ENCODE assay signal across 10 cellular contexts in genomic region chr1:85330206-85330605, GRCh38. TPM values are rescaled to one million over a fixed set of nuclear protein-coding genes. Genes with fewer than 3 reads are reported as not detected.
DNase-seq lines count a peak whose midpoint lies in the region; ATAC-seq, FAIRE-seq and TF ChIP-seq lines count a peak whose summit lies in the region.
"Had no signal": no experiment of that assay in that cellular context is flagged by ENCODE, and none has a peak within 500 bp of the region (broad histone marks: within the 10 kb centered on the region; RNA-seq: fewer than 3 reads in every experiment).

No MANE protein-coding gene starts in this region.

- H3K27me3 ChIP-seq in endodermal cell (ENCODE audit: control insufficient read depth, insufficient read depth, low read length, poor library complexity, severe bottlenecking) (no peaks in the 10 kb centered on the region), adrenal gland (no peaks in the 10 kb centered on the region)

- POLR2A ChIA-PET in A549 (lab: Yijun Ruan, JAX) (no interaction called here), T-cell (lab: Charles Lee) (no interaction called here)

- DNase-seq in A549 (ENCODE audit: low read depth in 1 of 2, low spot score in 1 of 2) (peak in 1 of 2 experiments; percentile 79), endodermal cell (no peak), HT-29 (ENCODE audit: low spot score) (no peak), adrenal gland (no peak), T-cell (no peak)
- DNase-seq: activated CD4-positive, alpha-beta memory T cell treated with anti-CD3 and anti-CD28 coated beads, Interleukin-2, amount 10 ng/mL, durations not matched to agents 7 days and 5 days had no signal

- no peak overlapping the region for H3K4me3 Mint-ChIP-seq in endodermal cell
- H3K4me3 Mint-ChIP-seq in T-cell, result no peak overlapping the region
- H3K4me3 Mint-ChIP-seq: activated CD4-positive, alpha-beta memory T cell treated with anti-CD3 and anti-CD28 coated beads, Interleukin-2, amount 10 ng/mL, durations not matched to agents 7 days and 5 days; dendritic cell treated with granulocyte-macrophage colony-stimulating factor and Interleukin-4, amounts not matched to agents 40 ng/mL and 50 ng/mL, for 4 days had no signal

- no peak overlapping the region for H3K9ac ChIP-seq in endodermal cell (ENCODE audit: extremely low read depth, low read length, poor library complexity, severe bottlenecking)

- ATAC-seq in A549 (peak in 1 of 2 experiments; percentile 55; a peak in 3 of 6 replicates), HG03159 (IDR thresholded peaks at IDR 0.05; ENCODE audit: unreplicated experiment) (no peak), T-cell (replicated peaks in 1 of 4) (no peak)

- 22% methylated on average over 3 of the region's 3 CpGs for WGBS in A549 (ENCODE audit: missing lambda C conversion rate)
- 67 to 77% methylated on average over 2 to 3 of the region's 3 CpGs for WGBS in endodermal cell (ENCODE audit: insufficient coverage in 1 of 2, insufficient read length in 1 of 2), 2 experiments
- no CpG with 5 or more reads among the region's 3 CpGs for WGBS in mesodermal cell (ENCODE audit: insufficient coverage in 2 of 2), 2 experiments
- WGBS in adrenal gland, 4 donors, result 68 to 79% (median 74%) methylated on average over 3 of the region's 3 CpGs

- peaks cover 2% of the 10 kb centered on the region for H3K9me3 Mint-ChIP-seq in endodermal cell
- H3K9me3 Mint-ChIP-seq in T-cell, result peaks cover 12 to 17% (median 12%) of the 10 kb centered on the region in 3 donors
- H3K9me3 Mint-ChIP-seq: activated CD4-positive, alpha-beta memory T cell treated with anti-CD3 and anti-CD28 coated beads, Interleukin-2, amount 10 ng/mL, durations not matched to agents 7 days and 5 days had no signal

- CTCF ChIA-PET in A549 (lab: Yijun Ruan, JAX), result interaction anchor here (2.6 to 3.3 kb wide), 2 partner anchors 13 to 22 kb away, joined by 18 to 21 read pairs; no protein-coding TSS in a partner anchor
- CTCF ChIA-PET in T-cell (lab: Charles Lee), result no interaction called here

- H3K27ac ChIP-seq in A549 (peak overlapping the region; percentile 69 to 84), endodermal cell (ENCODE audit: low read depth, low read length) (no peak overlapping the region), mesodermal cell (ENCODE audit: low read depth, low read length, severe bottlenecking) (peak overlapping the region; percentile 97), adrenal gland (peak overlapping the region in 2 of 5 donors; percentile 13 to 61)

- H3K4me3 ChIP-seq in A549, result no peak overlapping the region
- no peak overlapping the region for H3K4me3 ChIP-seq in endodermal cell (ENCODE audit: low read length)
- no peak overlapping the region for H3K4me3 ChIP-seq in mesodermal cell (ENCODE audit: extremely low read depth, insufficient read depth, low read length, poor library complexity, severe bottlenecking)
- H3K4me3 ChIP-seq in adrenal gland, result no peak overlapping the region

- H3K4me1 ChIP-seq in A549 (peaks cover 58% of the 10 kb centered on the region), endodermal cell (ENCODE audit: control insufficient read depth, insufficient read depth, low read length) (no peaks in the 10 kb centered on the region), mesodermal cell (ENCODE audit: control insufficient read depth, insufficient read depth, low read length, poor library complexity, severe bottlenecking) (peaks cover 51% of the 10 kb centered on the region), adrenal gland (replicated peaks in 1 of 2) (peaks cover 7 to 11% of the 10 kb centered on the region in 2 donors)

- no peaks in the 10 kb centered on the region for H3K27me3 Mint-ChIP-seq in endodermal cell (ENCODE audit: insufficient read depth)
- H3K27me3 Mint-ChIP-seq in T-cell, result peaks cover 0 to 7% of the 10 kb centered on the region in 2 donors

- no peaks in the 10 kb centered on the region for H3K9me3 ChIP-seq in A549
- H3K9me3 ChIP-seq in endodermal cell (ENCODE audit: control insufficient read depth, low read length), result no peaks in the 10 kb centered on the region
- H3K9me3 ChIP-seq in mesodermal cell (ENCODE audit: control insufficient read depth, low read length), result no peaks in the 10 kb centered on the region
- H3K9me3 ChIP-seq in adrenal gland (replicated peaks in 1 of 3), result no peaks in the 10 kb centered on the region

- H3K36me3 ChIP-seq in endodermal cell (ENCODE audit: control insufficient read depth, insufficient read depth, low read length) (no peaks in the 10 kb centered on the region), mesodermal cell (ENCODE audit: control insufficient read depth, insufficient read depth, low read length) (peaks cover 11% of the 10 kb centered on the region), adrenal gland (replicated peaks in 1 of 2) (no peaks in the 10 kb centered on the region)

- TF ChIP-seq EP300 in A549 (IDR thresholded peaks at IDR 0.05), result no peak
- peak; percentile 69; the same call in 1 of the 2 replicates for TF ChIP-seq EP300 in Ishikawa (IDR thresholded peaks at IDR 0.05; ENCODE audit: borderline replicate concordance)

- peaks cover 28% of the 10 kb centered on the region for H3K4me1 Mint-ChIP-seq in endodermal cell
- peaks cover 6 to 14% (median 12%) of the 10 kb centered on the region in 3 donors for H3K4me1 Mint-ChIP-seq in T-cell

- TF ChIP-seq CTCF in A549 (IDR thresholded peaks at IDR 0.05), result no peak
- no peak for TF ChIP-seq CTCF in endodermal cell (conservative IDR thresholded peaks at IDR 0.05)
- TF ChIP-seq CTCF in adrenal gland (IDR thresholded peaks at IDR 0.05), result no peak

- H3K27ac Mint-ChIP-seq in endodermal cell, result peak overlapping the region; percentile 18
- no peak overlapping the region for H3K27ac Mint-ChIP-seq in T-cell
- H3K27ac Mint-ChIP-seq: activated CD4-positive, alpha-beta memory T cell treated with anti-CD3 and anti-CD28 coated beads, Interleukin-2, amount 10 ng/mL, durations not matched to agents 7 days and 5 days; dendritic cell treated with granulocyte-macrophage colony-stimulating factor and Interleukin-4, amounts not matched to agents 40 ng/mL and 50 ng/mL, for 4 days had no signal

- intact Hi-C loops in adrenal gland (cut with DNase I), result no loop called here

- no peak for TF ChIP-seq POLR2A in A549 (IDR thresholded peaks at IDR 0.05; ENCODE audit: low read length)
- TF ChIP-seq POLR2A in adrenal gland (IDR thresholded peaks at IDR 0.05), result no peak

- TF ChIP-seq RAD21 in A549 (conservative IDR thresholded peaks at IDR 0.05 in 1 of 2, IDR thresholded peaks at IDR 0.05 in 1 of 2) (no peak), Ishikawa (IDR thresholded peaks at IDR 0.05; ENCODE audit: low read depth) (no peak)

- no peak for FAIRE-seq in A549 (lab: Jason Lieb, UNC)

- peak overlapping the region; percentile 56 for H3K4me2 ChIP-seq in A549

- H3K36me3 Mint-ChIP-seq in endodermal cell (ENCODE audit: low read depth), result no peaks in the 10 kb centered on the region
- H3K36me3 Mint-ChIP-seq in T-cell, result peaks cover 6% of the 10 kb centered on the region

TF ChIP-seq in A549, 52 proteins besides CTCF, POLR2A, EP300 and RAD21:
- no peak for TF ChIP-seq CEBPB (IDR thresholded peaks at IDR 0.05)
- TF ChIP-seq PBX3 (IDR thresholded peaks at IDR 0.05), result no peak
- TF ChIP-seq GATA3 (IDR thresholded peaks at IDR 0.05; ENCODE audit: borderline replicate concordance), result no peak

TF ChIP-seq in Ishikawa, 13 proteins besides CTCF, POLR2A, EP300 and RAD21:
- peak; percentile 41; the same call in 1 of the 2 replicates for TF ChIP-seq FOXM1 (IDR thresholded peaks at IDR 0.05; ENCODE audit: borderline replicate concordance, low read depth)
- TF ChIP-seq TCF12 (IDR thresholded peaks at IDR 0.05; ENCODE audit: low read depth), result peak; percentile 51
- TF ChIP-seq EGR1 (IDR thresholded peaks at IDR 0.05), result no peak
- peak; percentile 70 for TF ChIP-seq TEAD4 (IDR thresholded peaks at IDR 0.05)
- peak; percentile 21; the same call in 1 of the 2 replicates for TF ChIP-seq NFIC (IDR thresholded peaks at IDR 0.05)

RNA-seq across cellular contexts. Expression of gene BCL10, which starts 53.8 kb away (rescaled TPM):
- polyA plus RNA-seq in A549 (2011; rRNA removed), result 12.7 and 15.5 TPM in 2 replicates
- polyA plus RNA-seq in A549 (2012; cell fraction: cytosol; rRNA removed), result 3.6 and 4.3 TPM in 2 replicates
- 2.3 and 2.9 TPM in 2 replicates for polyA plus RNA-seq in A549 (2012; cell fraction: nucleus; rRNA removed)
- polyA plus RNA-seq in A549 (2017; fragmentation: RNase III; extraction: RNeasy Plus Mini Kit Qiagen cat#74134 plus additional on column Dnase treatment), result 8.4 to 9.8 TPM (median 8.9 TPM) in 3 replicates
- polyA minus RNA-seq in A549 (2011; rRNA and poly(A)+ RNA removed), result 19.5 and 20.4 TPM in 2 replicates
- 10 to 100 TPM; 21.3 to 22.6 TPM for total RNA-seq in endodermal cell
- 14.9 TPM for polyA plus RNA-seq in endodermal cell (2013, experiment 1 of 2)
- 17.3 TPM for polyA plus RNA-seq in endodermal cell (2013, experiment 2 of 2)
- 21.2 TPM for polyA plus RNA-seq in mesodermal cell (2013, experiment 1 of 2)
- polyA plus RNA-seq in mesodermal cell (2013, experiment 2 of 2), result 22.0 TPM
- total RNA-seq in HT-29 (2014; rRNA removed; shearing (Covaris generic)), result 11.8 and 13.0 TPM in 2 replicates
- total RNA-seq in adrenal gland, result 10 to 100 TPM; 12.3 to 29.8 (median 21.9) TPM
- 10 to 100 TPM in 1 of 3 donors, 1 to 10 TPM in 2; 5.5 to 17.8 (median 5.6) TPM for polyA plus RNA-seq in adrenal gland
- total RNA-seq in T-cell, result 10 to 100 TPM; 25.8 to 40.0 (median 28.0) TPM
